ENCODE assay signal across 21 cellular contexts in the genomic region with DNA sequence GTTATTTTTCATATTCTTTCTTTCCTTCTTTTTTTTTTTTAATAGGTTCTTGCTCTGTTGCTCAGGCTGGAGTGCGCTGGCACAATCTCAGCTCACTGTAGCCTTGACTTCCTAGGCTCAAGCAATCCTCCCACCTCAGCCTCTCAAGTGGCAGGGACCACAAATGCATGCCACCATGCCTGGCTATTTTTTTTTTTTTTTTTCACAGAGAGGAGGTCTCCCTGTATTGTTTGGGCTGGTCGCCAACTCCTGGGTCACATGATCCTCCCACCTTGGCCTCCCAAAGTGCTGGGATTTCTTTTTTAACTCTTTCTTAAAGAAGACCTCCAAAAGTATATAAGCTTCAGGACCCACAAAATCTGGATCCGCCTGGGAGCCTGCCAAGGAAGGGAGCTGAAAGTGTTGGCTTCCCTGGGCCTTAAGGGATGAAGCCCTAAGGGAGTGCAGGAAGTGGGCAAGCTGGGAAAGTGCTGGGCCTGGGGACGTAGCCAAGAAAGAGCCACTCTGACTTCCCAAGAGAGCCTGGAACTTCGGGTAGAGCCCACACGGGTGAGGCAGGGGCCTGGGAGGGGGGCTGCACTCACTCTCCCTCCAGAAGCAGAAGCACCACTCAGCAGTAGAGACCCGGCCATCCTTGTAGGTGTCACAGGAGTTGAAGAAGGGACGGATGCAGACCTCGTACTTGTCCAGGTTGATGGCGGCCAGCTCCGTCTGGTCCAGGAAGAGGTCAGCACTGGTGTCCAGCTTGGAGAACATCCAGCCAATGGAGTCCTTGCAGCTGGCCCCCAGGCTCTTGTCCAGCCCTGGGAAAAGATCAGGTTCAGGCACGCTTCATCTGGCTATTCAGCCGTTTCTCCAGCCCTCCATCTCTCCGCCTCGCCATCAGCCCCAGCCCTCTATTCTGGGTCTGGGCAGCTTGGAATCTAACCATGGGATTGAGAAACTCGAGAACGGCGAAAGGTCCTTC. TPM values are rescaled to one million over a fixed set of nuclear protein-coding genes. Genes with fewer than 3 reads are reported as not detected.
DNase-seq lines count a peak whose midpoint lies in the region; ATAC-seq and TF ChIP-seq lines count a peak whose summit lies in the region.
"Had no signal": no experiment of that assay in that cellular context is flagged by ENCODE, and none has a peak within 500 bp of the region (broad histone marks: within the 10 kb centered on the region; RNA-seq: fewer than 3 reads in every experiment).

No MANE protein-coding gene starts in this region.

- peaks cover 23% of the 10 kb centered on the region for H3K4me1 ChIP-seq in ovary (ENCODE audit: insufficient read depth)
- H3K4me1 ChIP-seq: parathyroid adenoma had no signal

- peaks cover 27% of the 10 kb centered on the region for H3K4me1 Mint-ChIP-seq in activated CD8-positive, alpha-beta T cell treated with anti-CD3 and anti-CD28 coated beads for 36 hours (ENCODE audit: low read depth)
- H3K4me1 Mint-ChIP-seq in activated CD8-positive, alpha-beta T cell treated with anti-CD3 and anti-CD28 coated beads, Interleukin-2, amount 10 ng/mL, durations not matched to agents 7 days and 5 days (ENCODE audit: low read depth) = peaks cover 21% of the 10 kb centered on the region

- TF ChIP-seq CTCF in activated CD8-positive, alpha-beta T cell treated with anti-CD3 and anti-CD28 coated beads for 36 hours (IDR thresholded peaks at IDR 0.05) = no peak
- no peak for TF ChIP-seq CTCF in ovary (IDR thresholded peaks at IDR 0.05)

- no peaks in the 10 kb centered on the region for H3K27me3 Mint-ChIP-seq in activated CD8-positive, alpha-beta T cell treated with anti-CD3 and anti-CD28 coated beads for 36 hours
- no peaks in the 10 kb centered on the region for H3K27me3 Mint-ChIP-seq in activated CD8-positive, alpha-beta T cell treated with anti-CD3 and anti-CD28 coated beads, Interleukin-2, amount 10 ng/mL, durations not matched to agents 7 days and 5 days (ENCODE audit: low read depth)
- H3K27me3 Mint-ChIP-seq: activated CD4-positive, alpha-beta T cell treated with anti-CD3 and anti-CD28 coated beads, Interleukin-2, amount 10 ng/mL, durations not matched to agents 7 days and 5 days; stimulated activated memory B cell treated with anti-CD40 and anti-IgM and Interleukin-4, amounts not matched to agents 10 μg/mL and 1 μg/mL and 100 μg/mL, for 72 hours had no signal

- H3K27ac ChIP-seq in ovary = peak overlapping the region in 1 of 2 donors; percentile 47
- H3K27ac ChIP-seq: BLaER1 treated with 17β-estradiol and CSF1 and Interleukin-3, amounts not matched to agents 10 nM and 100 nM; parathyroid adenoma; upper lobe of left lung had no signal

- peaks cover 54% of the 10 kb centered on the region for H3K36me3 Mint-ChIP-seq in activated CD8-positive, alpha-beta T cell treated with anti-CD3 and anti-CD28 coated beads for 36 hours (ENCODE audit: low read depth)
- H3K36me3 Mint-ChIP-seq in activated CD8-positive, alpha-beta T cell treated with anti-CD3 and anti-CD28 coated beads, Interleukin-2, amount 10 ng/mL, durations not matched to agents 7 days and 5 days (ENCODE audit: low read depth) = peaks cover 82% of the 10 kb centered on the region

- TF ChIP-seq EP300 in ovary (IDR thresholded peaks at IDR 0.05) = no peak

- CTCF ChIA-PET in activated CD8-positive, alpha-beta T cell treated with anti-CD3 and anti-CD28 coated beads for 36 hours (lab: Charles Lee) = interaction anchor here (1.4 kb wide), 2 partner anchors 18 to 109 kb away, joined by 3 to 5 read pairs; no protein-coding TSS in a partner anchor
- CTCF ChIA-PET in activated CD8-positive, alpha-beta T cell treated with anti-CD3 and anti-CD28 coated beads, Interleukin-2, amount 10 ng/mL, durations not matched to agents 7 days and 5 days (lab: Charles Lee) = interaction anchor here (1.1 to 1.5 kb wide), 3 partner anchors 10 to 270 kb away, joined by 3 to 5 read pairs (median 4); no protein-coding TSS in a partner anchor

- no peak for DNase-seq in activated CD8-positive, alpha-beta T cell treated with anti-CD3 and anti-CD28 coated beads for 36 hours
- DNase-seq in activated CD8-positive, alpha-beta T cell treated with anti-CD3 and anti-CD28 coated beads, Interleukin-2, amount 10 ng/mL, durations not matched to agents 7 days and 5 days = no peak
- DNase-seq in HT1080 (ENCODE audit: low read depth) (peak; percentile 22), cerebellar cortex (ENCODE audit: low spot score) (peak; percentile 59), ovary (peak; percentile 71 to 86 (median 82)), amygdala (lab: John Stamatoyannopoulos, UW) (no peak), retina (no peak)
- DNase-seq: activated CD4-positive, alpha-beta T cell treated with anti-CD3 and anti-CD28 coated beads, Interleukin-2, amount 10 ng/mL, durations not matched to agents 7 days and 5 days; DND-41; H7; IMR-90; left colon; NCI-H2081 treated with DMSO at 0.1 percent for 48 hours; NCI-H524; upper lobe of left lung had no signal

- ATAC-seq in activated CD8-positive, alpha-beta T cell treated with anti-CD3 and anti-CD28 coated beads for 36 hours = no peak
- no peak for ATAC-seq in activated CD8-positive, alpha-beta T cell treated with anti-CD3 and anti-CD28 coated beads, Interleukin-2, amount 10 ng/mL, durations not matched to agents 7 days and 5 days
- ATAC-seq in GM18867 (IDR thresholded peaks at IDR 0.05; ENCODE audit: unreplicated experiment) = no peak
- ATAC-seq: left colon; mucosa of descending colon; stimulated activated memory B cell treated with anti-CD40 and anti-IgM and Interleukin-4, amounts not matched to agents 10 μg/mL and 1 μg/mL and 100 μg/mL, for 72 hours had no signal

- H3K36me3 ChIP-seq in ovary = no peaks in the 10 kb centered on the region
- H3K36me3 ChIP-seq: BLaER1 treated with 17β-estradiol and CSF1 and Interleukin-3, amounts not matched to agents 10 nM and 100 nM had no signal

- H3K4me3 ChIP-seq in ovary = no peak overlapping the region
- H3K4me3 ChIP-seq: BLaER1 treated with 17β-estradiol and CSF1 and Interleukin-3, amounts not matched to agents 10 nM and 100 nM; mucosa of descending colon; smooth muscle cell; upper lobe of left lung had no signal

- POLR2A ChIA-PET in activated CD8-positive, alpha-beta T cell treated with anti-CD3 and anti-CD28 coated beads for 36 hours (lab: Charles Lee) = interaction anchor here (1.0 to 2.1 kb wide), 4 partner anchors 9 to 114 kb away, joined by 4 to 6 read pairs (median 4); no protein-coding TSS in a partner anchor
- POLR2A ChIA-PET in activated CD8-positive, alpha-beta T cell treated with anti-CD3 and anti-CD28 coated beads, Interleukin-2, amount 10 ng/mL, durations not matched to agents 7 days and 5 days (lab: Charles Lee) = interaction anchor here (0.7 kb wide), 1 partner anchor 1940 kb away, joined by 3 read pairs; no protein-coding TSS in a partner anchor

- no peaks in the 10 kb centered on the region for H3K27me3 ChIP-seq in ovary
- H3K27me3 ChIP-seq: BLaER1 treated with 17β-estradiol and CSF1 and Interleukin-3, amounts not matched to agents 10 nM and 100 nM; upper lobe of left lung had no signal

- no peak overlapping the region for H3K4me3 Mint-ChIP-seq in activated CD8-positive, alpha-beta T cell treated with anti-CD3 and anti-CD28 coated beads for 36 hours
- H3K4me3 Mint-ChIP-seq in activated CD8-positive, alpha-beta T cell treated with anti-CD3 and anti-CD28 coated beads, Interleukin-2, amount 10 ng/mL, durations not matched to agents 7 days and 5 days = no peak overlapping the region
- H3K4me3 Mint-ChIP-seq: activated CD4-positive, alpha-beta T cell treated with anti-CD3 and anti-CD28 coated beads, Interleukin-2, amount 10 ng/mL, durations not matched to agents 7 days and 5 days; stimulated activated memory B cell treated with anti-CD40 and anti-IgM and Interleukin-4, amounts not matched to agents 10 μg/mL and 1 μg/mL and 100 μg/mL, for 72 hours had no signal

- H3K27ac Mint-ChIP-seq in activated CD8-positive, alpha-beta T cell treated with anti-CD3 and anti-CD28 coated beads for 36 hours = peak overlapping the region; percentile 57
- H3K27ac Mint-ChIP-seq in activated CD8-positive, alpha-beta T cell treated with anti-CD3 and anti-CD28 coated beads, Interleukin-2, amount 10 ng/mL, durations not matched to agents 7 days and 5 days = no peak overlapping the region
- H3K27ac Mint-ChIP-seq: activated CD4-positive, alpha-beta T cell treated with anti-CD3 and anti-CD28 coated beads, Interleukin-2, amount 10 ng/mL, durations not matched to agents 7 days and 5 days had no signal

- H3K9me3 Mint-ChIP-seq in activated CD8-positive, alpha-beta T cell treated with anti-CD3 and anti-CD28 coated beads for 36 hours = peaks cover under 1% of the 10 kb centered on the region
- H3K9me3 Mint-ChIP-seq in activated CD8-positive, alpha-beta T cell treated with anti-CD3 and anti-CD28 coated beads, Interleukin-2, amount 10 ng/mL, durations not matched to agents 7 days and 5 days (ENCODE audit: insufficient read depth) = no peaks in the 10 kb centered on the region
- H3K9me3 Mint-ChIP-seq: activated CD4-positive, alpha-beta T cell treated with anti-CD3 and anti-CD28 coated beads, Interleukin-2, amount 10 ng/mL, durations not matched to agents 7 days and 5 days; stimulated activated memory B cell treated with anti-CD40 and anti-IgM and Interleukin-4, amounts not matched to agents 10 μg/mL and 1 μg/mL and 100 μg/mL, for 72 hours had no signal

- WGBS in ovary, 3 donors = 31 to 39% (median 31%) methylated on average over 18 of the region's 18 CpGs

- intact Hi-C loops in activated CD8-positive, alpha-beta T cell treated with anti-CD3 and anti-CD28 coated beads for 36 hours (cut with micrococcal nuclease) = no loop called here
- intact Hi-C loops in ovary (cut with DNase I) = loop anchor here in 1 of 4 donors (5.0 kb wide), 1 partner anchor 151 kb away; a partner anchor contains a TSS

- TF ChIP-seq POLR2A in ovary (IDR thresholded peaks at IDR 0.05) = no peak

- no peaks in the 10 kb centered on the region for H3K9me3 ChIP-seq in ovary
- H3K9me3 ChIP-seq: BLaER1 treated with 17β-estradiol and CSF1 and Interleukin-3, amounts not matched to agents 10 nM and 100 nM; mucosa of descending colon; upper lobe of left lung had no signal

RNA-seq across cellular contexts. Expression of a gene that starts 21.8 kb away (rescaled TPM):
- 100 to 1,000 TPM; 134 to 135 TPM for total RNA-seq in activated CD8-positive, alpha-beta T cell treated with anti-CD3 and anti-CD28 coated beads for 36 hours
- total RNA-seq in activated CD8-positive, alpha-beta T cell treated with anti-CD3 and anti-CD28 coated beads, Interleukin-2, amount 10 ng/mL, durations not matched to agents 7 days and 5 days = 100 to 1,000 TPM; 261 to 268 TPM
- total RNA-seq in HT1080 (2014; rRNA removed; shearing (Covaris generic)) = not detected in 2 replicates
- not detected in 2 replicates for polyA plus RNA-seq in HT1080 (2015; cell fraction: cytosol; rRNA removed)
- 0.12 and 0.80 TPM in 2 replicates for polyA plus RNA-seq in HT1080 (2015; cell fraction: nucleus; rRNA removed)
- total RNA-seq in ovary = 10 to 100 TPM in 3 of 7 donors, 1 to 10 TPM in 4; 1.4 to 77.7 (median 8.7) TPM
- polyA plus RNA-seq in ovary = 10 to 100 TPM in 1 of 2 donors, 1 to 10 TPM in 1; 1.7 to 27.1 TPM
- total RNA-seq: IMR-90 had no signal
- polyA plus RNA-seq: smooth muscle cell had no signal

Comparison
In these comparisons a context has a peak if more than half of its experiments do, and no peak if none do; other contexts are left out.
1. DNase-seq: peak in HT1080 (single experiment), cerebellar cortex (single experiment) and ovary (5 of 5); none in activated CD8-positive, alpha-beta T cell treated with anti-CD3 and anti-CD28 coated beads for 36 hours (single experiment), activated CD8-positive, alpha-beta T cell treated with anti-CD3 and anti-CD28 coated beads, Interleukin-2, amount 10 ng/mL, durations not matched to agents 7 days and 5 days (single experiment), amygdala (0 of 56) and retina (single experiment).